13 cellular contexts compared by ENCODE assay signal in genomic region chr3:50249459-50249858, GRCh38. TPM values are rescaled to one million over a fixed set of nuclear protein-coding genes. Genes with fewer than 3 reads are reported as not detected.
DNase-seq lines count a peak whose midpoint lies in the region; ATAC-seq and TF ChIP-seq lines count a peak whose summit lies in the region.
"Had no signal": no experiment of that assay in that cellular context is flagged by ENCODE, and none has a peak within 500 bp of the region (broad histone marks: within the 10 kb centered on the region; RNA-seq: fewer than 3 reads in every experiment).

No MANE protein-coding gene starts in this region.

- TF ChIP-seq EP300 in gastroesophageal sphincter (IDR thresholded peaks at IDR 0.05), result no peak

- no peaks in the 10 kb centered on the region for H3K9me3 Mint-ChIP-seq in CD4-positive, alpha-beta memory T cell

- CTCF ChIA-PET in CD4-positive, alpha-beta memory T cell (lab: Charles Lee; ENCODE audit: partially characterized antibody), result interaction anchor here (1.4 to 6.4 kb wide), 4 partner anchors 10 to 56 kb away, joined by 3 to 238 read pairs (median 58); partner anchors contain the start of gene GNAT1

- H3K36me3 ChIP-seq in CD4-positive, alpha-beta memory T cell (ENCODE audit: insufficient read depth, low read length), result peaks cover 46% of the 10 kb centered on the region
- peaks cover 25% of the 10 kb centered on the region for H3K36me3 ChIP-seq in adipocyte (ENCODE audit: control insufficient read depth, insufficient read depth, low read length, severe bottlenecking)
- H3K36me3 ChIP-seq in gastroesophageal sphincter, result peaks cover 0 to 48% of the 10 kb centered on the region in 2 donors

- TF ChIP-seq POLR2A in gastroesophageal sphincter (IDR thresholded peaks at IDR 0.05), result no peak

- peak overlapping the region in 5 of 7 donors; percentile 29 to 76 (median 35) for H3K27ac Mint-ChIP-seq in CD4-positive, alpha-beta memory T cell

- intact Hi-C loops in CD4-positive, alpha-beta memory T cell (cut with micrococcal nuclease), result no loop called here

- no peaks in the 10 kb centered on the region for H3K27me3 ChIP-seq in CD4-positive, alpha-beta memory T cell (ENCODE audit: insufficient read depth, low read length)
- H3K27me3 ChIP-seq in adipocyte (replicated peaks; ENCODE audit: control insufficient read depth, insufficient read depth, low read length), result no peaks in the 10 kb centered on the region
- no peaks in the 10 kb centered on the region for H3K27me3 ChIP-seq in gastroesophageal sphincter

- no peak overlapping the region for H3K4me3 ChIP-seq in CD4-positive, alpha-beta memory T cell (ENCODE audit: low read length in 2 of 2)
- H3K4me3 ChIP-seq in adipocyte (ENCODE audit: low read length) (no peak overlapping the region), gastroesophageal sphincter (no peak overlapping the region), skin epidermis (no peak overlapping the region)

- POLR2A ChIA-PET in CD4-positive, alpha-beta memory T cell (lab: Charles Lee; ENCODE audit: partially characterized antibody), result interaction anchor here (0.6 to 4.5 kb wide), 7 partner anchors 11 to 88 kb away, joined by 3 to 35 read pairs (median 5); partner anchors contain the start of gene GNAI2

- peaks cover 31 to 69% (median 47%) of the 10 kb centered on the region in 4 donors for H3K4me1 Mint-ChIP-seq in CD4-positive, alpha-beta memory T cell

- H3K27ac ChIP-seq in CD4-positive, alpha-beta memory T cell (ENCODE audit: low read depth, low read length), result peak overlapping the region; percentile 76
- H3K27ac ChIP-seq in gastroesophageal sphincter (peak overlapping the region in 3 of 4 donors; percentile 78 to 100 (median 96)), skin epidermis (peak overlapping the region in 16 of 21 experiments; percentile 61 to 95 (median 78))

- no peak overlapping the region for H3K4me3 Mint-ChIP-seq in CD4-positive, alpha-beta memory T cell

- no peak for DNase-seq in CD4-positive, alpha-beta memory T cell
- DNase-seq in adipocyte (ENCODE audit: low read depth) (no peak), NCI-H524 treated with DMSO at 0.1 percent for 48 hours (lab: John Stamatoyannopoulos, UW) (no peak), anterior cingulate cortex (lab: John Stamatoyannopoulos, UW) (no peak), Kasumi-1 (lab: John Stamatoyannopoulos, UW) (no peak)
- DNase-seq: activated naive CD4-positive, alpha-beta T cell treated with anti-CD3 and anti-CD28 coated beads, Interleukin-2, amount 50 U/mL, for 16 hours; NCI-H1694 treated with DMSO at 0.1 percent for 48 hours; occipital lobe; stimulated activated CD4-positive, alpha-beta T cell treated with anti-CD3 and anti-CD28 coated beads, Interleukin-1b, Interleukin-23, amount 100 ng/mL, for 48 hours had no signal

- ATAC-seq in gastroesophageal sphincter (no peak), GM19023 (IDR thresholded peaks at IDR 0.05; ENCODE audit: unreplicated experiment) (no peak)

- TF ChIP-seq CTCF in gastroesophageal sphincter (IDR thresholded peaks at IDR 0.05), result no peak

- peak overlapping the region; percentile 62 for H3K9ac ChIP-seq in adipocyte (ENCODE audit: low read length)

- WGBS in gastroesophageal sphincter (ENCODE audit: low coverage in 1 of 2), 2 donors, result 88 to 100% methylated on average over 1 to 2 of the region's 5 CpGs

- no peaks in the 10 kb centered on the region for H3K27me3 Mint-ChIP-seq in CD4-positive, alpha-beta memory T cell

- H3K4me1 ChIP-seq in CD4-positive, alpha-beta memory T cell (ENCODE audit: insufficient read depth, low read length), result peaks cover 76% of the 10 kb centered on the region
- H3K4me1 ChIP-seq in adipocyte (ENCODE audit: control insufficient read depth, insufficient read depth, low read length), result peaks cover 55% of the 10 kb centered on the region
- peaks cover 3 to 100% (median 75%) of the 10 kb centered on the region in 3 donors for H3K4me1 ChIP-seq in gastroesophageal sphincter

- H3K9me3 ChIP-seq in CD4-positive, alpha-beta memory T cell (ENCODE audit: control insufficient read depth in 1 of 2, low read length in 2 of 2), result no peaks in the 10 kb centered on the region
- H3K9me3 ChIP-seq in adipocyte (ENCODE audit: control insufficient read depth, low read length), result no peaks in the 10 kb centered on the region
- no peaks in the 10 kb centered on the region for H3K9me3 ChIP-seq in gastroesophageal sphincter

- H3K36me3 Mint-ChIP-seq in CD4-positive, alpha-beta memory T cell, result peaks cover 8 to 37% of the 10 kb centered on the region in 2 donors

RNA-seq across cellular contexts. Expression of gene GNAI2, which starts 13.5 kb away (rescaled TPM):
- total RNA-seq in CD4-positive, alpha-beta memory T cell, result 100 to 1,000 TPM; 292 to 300 TPM
- 100 to 1,000 TPM; 532 to 615 TPM for polyA plus RNA-seq in CD4-positive, alpha-beta memory T cell
- total RNA-seq in gastroesophageal sphincter, result 100 to 1,000 TPM; 172 to 262 (median 222) TPM

RNA-seq across cellular contexts. Expression of gene SEMA3B, which starts 19.5 kb away (rescaled TPM):
- total RNA-seq in CD4-positive, alpha-beta memory T cell, result under 1 TPM; 0.50 to 0.87 TPM
- not detected for polyA plus RNA-seq in CD4-positive, alpha-beta memory T cell
- total RNA-seq in gastroesophageal sphincter, result 10 to 100 TPM; 29.1 to 54.9 (median 44.2) TPM

RNA-seq across cellular contexts. Expression of gene LSMEM2, which starts 29.4 kb away (rescaled TPM):
- total RNA-seq in CD4-positive, alpha-beta memory T cell, result not detected
- under 1 TPM in 1 of 2 donors, not detected in 1; 0.20 TPM for polyA plus RNA-seq in CD4-positive, alpha-beta memory T cell
- total RNA-seq in gastroesophageal sphincter, result not detected
- total RNA-seq: dermis microvascular lymphatic vessel endothelial cell had no signal

RNA-seq across cellular contexts. Expression of gene IFRD2, which starts 42.8 kb away (rescaled TPM):
- total RNA-seq in CD4-positive, alpha-beta memory T cell, result 10 to 100 TPM; 58.6 to 65.3 TPM
- polyA plus RNA-seq in CD4-positive, alpha-beta memory T cell, result 10 to 100 TPM; 62.0 to 84.7 TPM
- 10 to 100 TPM; 37.3 to 85.4 (median 64.9) TPM for total RNA-seq in gastroesophageal sphincter

RNA-seq across cellular contexts. Expression of gene SLC38A3, which starts 44.4 kb away (rescaled TPM):
- not detected for total RNA-seq in CD4-positive, alpha-beta memory T cell
- not detected for polyA plus RNA-seq in CD4-positive, alpha-beta memory T cell
- under 1 TPM in 2 of 4 donors, not detected in 2; 0.35 TPM for total RNA-seq in gastroesophageal sphincter

Comparison
In these comparisons a context has a peak if more than half of its experiments do, and no peak if none do; other contexts are left out.
1. RNA of gene SEMA3B, which starts 19.5 kb away (total RNA-seq): 29.1 to 54.9 TPM in gastroesophageal sphincter; 0.50 to 0.87 TPM in CD4-positive, alpha-beta memory T cell; every median in the first group is over 10 times any median in the second.
2. Peak in every context shown above with its lines, with median percentiles within 50 percentile points of each other: H3K27ac ChIP-seq.